Comparison of ENCODE assay signal across 11 cellular contexts in the genomic region with DNA sequence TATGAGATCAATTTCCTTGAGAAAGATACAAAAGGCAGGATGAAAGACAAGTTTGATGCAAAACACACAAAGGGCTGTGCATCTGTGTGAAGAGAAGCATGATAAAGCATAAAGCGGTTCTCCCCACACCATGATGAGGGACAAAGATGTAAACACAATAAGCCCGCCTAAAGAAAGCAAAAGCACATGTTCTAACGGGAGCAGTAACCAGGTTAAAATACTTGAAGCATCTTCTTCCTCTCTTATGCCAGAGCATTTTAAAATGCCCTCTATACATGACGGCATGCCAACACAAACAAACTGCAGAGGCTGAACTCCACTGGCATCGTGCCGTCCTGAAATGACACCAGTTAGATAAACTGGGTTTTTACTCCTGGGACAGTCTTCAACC.
DNase-seq lines count a peak whose midpoint lies in the region; ATAC-seq, FAIRE-seq and TF ChIP-seq lines count a peak whose summit lies in the region.
"Had no signal": no experiment of that assay in that cellular context is flagged by ENCODE, and none has a peak within 500 bp of the region (broad histone marks: within the 10 kb centered on the region; RNA-seq: fewer than 3 reads in every experiment).

No MANE protein-coding gene starts in this region.

- no peaks in the 10 kb centered on the region for H3K36me3 Mint-ChIP-seq in progenitor cell of endocrine pancreas (ENCODE audit: insufficient read depth)
- H3K36me3 Mint-ChIP-seq in natural killer cell treated with Interleukin-12 subunit alpha and Interleukin-12 subunit beta and Interleukin-15 and Interleukin-18, amount 100 ng/mL, for 72 hours, result no peaks in the 10 kb centered on the region

- ATAC-seq in SK-N-SH treated with all-trans-retinoic acid at 6 μM for 48 hours (peak; percentile 54), left cardiac atrium (peak; percentile 49 to 53), HG03280 (IDR thresholded peaks at IDR 0.05; ENCODE audit: unreplicated experiment) (no peak)
- no peak for ATAC-seq in natural killer cell treated with Interleukin-12 subunit alpha and Interleukin-12 subunit beta and Interleukin-15 and Interleukin-18, amount 100 ng/mL, for 72 hours

- intact Hi-C loops in left cardiac atrium (cut with DNase I), result no loop called here

- no peak for TF ChIP-seq CTCF in progenitor cell of endocrine pancreas (IDR thresholded peaks at IDR 0.05; ENCODE audit: unreplicated experiment)

- no peaks in the 10 kb centered on the region for H3K9me3 Mint-ChIP-seq in progenitor cell of endocrine pancreas (ENCODE audit: low read depth)
- H3K9me3 Mint-ChIP-seq in natural killer cell treated with Interleukin-12 subunit alpha and Interleukin-12 subunit beta and Interleukin-15 and Interleukin-18, amount 100 ng/mL, for 72 hours, result peaks cover 12% of the 10 kb centered on the region
- H3K9me3 Mint-ChIP-seq: activated B cell treated with CpG ODN at 0.5 μM for 24 hours had no signal

- DNase-seq in H54 (ENCODE audit: insufficient read length, low spot score), result no peak
- DNase-seq in left cardiac atrium, result peak; percentile 40
- DNase-seq in progenitor cell of endocrine pancreas (ENCODE audit: low spot score, unreplicated experiment), result no peak
- no peak for DNase-seq in activated CD8-positive, alpha-beta memory T cell treated with anti-CD3 and anti-CD28 coated beads for 24 hours
- no peak for DNase-seq in NCI-H128 (lab: John Stamatoyannopoulos, UW; ENCODE audit: unreplicated experiment)
- DNase-seq in natural killer cell treated with Interleukin-12 subunit alpha and Interleukin-12 subunit beta and Interleukin-15 and Interleukin-18, amount 100 ng/mL, for 72 hours (ENCODE audit: low spot score), result no peak
- DNase-seq: activated B cell treated with CpG ODN at 0.5 μM for 24 hours; activated naive CD4-positive, alpha-beta T cell treated with Interleukin-2 at 50 U/mL for 16 hours had no signal

- H3K27me3 Mint-ChIP-seq in progenitor cell of endocrine pancreas, result no peaks in the 10 kb centered on the region
- H3K27me3 Mint-ChIP-seq in natural killer cell treated with Interleukin-12 subunit alpha and Interleukin-12 subunit beta and Interleukin-15 and Interleukin-18, amount 100 ng/mL, for 72 hours, result no peaks in the 10 kb centered on the region
- H3K27me3 Mint-ChIP-seq: activated B cell treated with CpG ODN at 0.5 μM for 24 hours had no signal

- H3K27ac Mint-ChIP-seq in progenitor cell of endocrine pancreas, result peak overlapping the region; percentile 25
- H3K27ac Mint-ChIP-seq in natural killer cell treated with Interleukin-12 subunit alpha and Interleukin-12 subunit beta and Interleukin-15 and Interleukin-18, amount 100 ng/mL, for 72 hours, result no peak overlapping the region
- H3K27ac Mint-ChIP-seq: activated B cell treated with CpG ODN at 0.5 μM for 24 hours had no signal

- TF ChIP-seq POLR2A in H54 (IDR thresholded peaks at IDR 0.05; ENCODE audit: low read depth, low read length), result no peak

- peak; percentile 83 for FAIRE-seq in H54 (lab: Jason Lieb, UNC)
- FAIRE-seq: RCC 7860 had no signal

- peaks cover 53% of the 10 kb centered on the region for H3K4me1 Mint-ChIP-seq in progenitor cell of endocrine pancreas (ENCODE audit: low read depth)
- H3K4me1 Mint-ChIP-seq in natural killer cell treated with Interleukin-12 subunit alpha and Interleukin-12 subunit beta and Interleukin-15 and Interleukin-18, amount 100 ng/mL, for 72 hours (ENCODE audit: low read depth in 2 of 2), result no peaks in the 10 kb centered on the region
- H3K4me1 Mint-ChIP-seq: activated B cell treated with CpG ODN at 0.5 μM for 24 hours had no signal

- H3K4me3 Mint-ChIP-seq in progenitor cell of endocrine pancreas (ENCODE audit: low read depth), result no peak overlapping the region
- no peak overlapping the region for H3K4me3 Mint-ChIP-seq in natural killer cell treated with Interleukin-12 subunit alpha and Interleukin-12 subunit beta and Interleukin-15 and Interleukin-18, amount 100 ng/mL, for 72 hours
- H3K4me3 Mint-ChIP-seq: activated B cell treated with CpG ODN at 0.5 μM for 24 hours had no signal

TF ChIP-seq in SK-N-SH treated with all-trans-retinoic acid at 6 μM for 48 hours, 23 proteins besides CTCF, POLR2A, EP300 and RAD21:
- TF ChIP-seq, protein P1, sequence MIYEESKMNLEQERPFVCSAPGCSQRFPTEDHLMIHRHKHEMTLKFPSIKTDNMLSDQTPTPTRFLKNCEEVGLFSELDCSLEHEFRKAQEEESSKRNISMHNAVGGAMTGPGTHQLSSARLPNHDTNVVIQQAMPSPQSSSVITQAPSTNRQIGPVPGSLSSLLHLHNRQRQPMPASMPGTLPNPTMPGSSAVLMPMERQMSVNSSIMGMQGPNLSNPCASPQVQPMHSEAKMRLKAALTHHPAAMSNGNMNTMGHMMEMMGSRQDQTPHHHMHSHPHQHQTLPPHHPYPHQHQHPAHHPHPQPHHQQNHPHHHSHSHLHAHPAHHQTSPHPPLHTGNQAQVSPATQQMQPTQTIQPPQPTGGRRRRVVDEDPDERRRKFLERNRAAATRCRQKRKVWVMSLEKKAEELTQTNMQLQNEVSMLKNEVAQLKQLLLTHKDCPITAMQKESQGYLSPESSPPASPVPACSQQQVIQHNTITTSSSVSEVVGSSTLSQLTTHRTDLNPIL (CRISPR knock-in tag; IDR thresholded peaks at IDR 0.05; ENCODE audit: low read depth), result 0 out of 2 replicates have a peak, but pooled peaks have one; percentile 20
- TF ChIP-seq ZNF8 (CRISPR knock-in tag; IDR thresholded peaks at IDR 0.05) (no peak), ZFP30 (CRISPR knock-in tag; IDR thresholded peaks at IDR 0.05) (no peak), PPARA (CRISPR knock-in tag; IDR thresholded peaks at IDR 0.05; ENCODE audit: borderline replicate concordance) (no peak), TCF4 (CRISPR knock-in tag; IDR thresholded peaks at IDR 0.05; ENCODE audit: borderline replicate concordance) (0 out of 2 replicates have a peak, but pooled peaks have one; percentile 17), ISL1 (CRISPR knock-in tag; IDR thresholded peaks at IDR 0.05) (peak; percentile 27; the same call in 1 of the 2 replicates), ESRRG (CRISPR knock-in tag; IDR thresholded peaks at IDR 0.05) (no peak), OSR1 (CRISPR knock-in tag; IDR thresholded peaks at IDR 0.05) (no peak), RARB (CRISPR knock-in tag; IDR thresholded peaks at IDR 0.05) (no peak), GLIS3 (CRISPR knock-in tag; IDR thresholded peaks at IDR 0.05) (no peak), ZNF70 (CRISPR knock-in tag; IDR thresholded peaks at IDR 0.05) (no peak)
- TF ChIP-seq, protein P2, sequence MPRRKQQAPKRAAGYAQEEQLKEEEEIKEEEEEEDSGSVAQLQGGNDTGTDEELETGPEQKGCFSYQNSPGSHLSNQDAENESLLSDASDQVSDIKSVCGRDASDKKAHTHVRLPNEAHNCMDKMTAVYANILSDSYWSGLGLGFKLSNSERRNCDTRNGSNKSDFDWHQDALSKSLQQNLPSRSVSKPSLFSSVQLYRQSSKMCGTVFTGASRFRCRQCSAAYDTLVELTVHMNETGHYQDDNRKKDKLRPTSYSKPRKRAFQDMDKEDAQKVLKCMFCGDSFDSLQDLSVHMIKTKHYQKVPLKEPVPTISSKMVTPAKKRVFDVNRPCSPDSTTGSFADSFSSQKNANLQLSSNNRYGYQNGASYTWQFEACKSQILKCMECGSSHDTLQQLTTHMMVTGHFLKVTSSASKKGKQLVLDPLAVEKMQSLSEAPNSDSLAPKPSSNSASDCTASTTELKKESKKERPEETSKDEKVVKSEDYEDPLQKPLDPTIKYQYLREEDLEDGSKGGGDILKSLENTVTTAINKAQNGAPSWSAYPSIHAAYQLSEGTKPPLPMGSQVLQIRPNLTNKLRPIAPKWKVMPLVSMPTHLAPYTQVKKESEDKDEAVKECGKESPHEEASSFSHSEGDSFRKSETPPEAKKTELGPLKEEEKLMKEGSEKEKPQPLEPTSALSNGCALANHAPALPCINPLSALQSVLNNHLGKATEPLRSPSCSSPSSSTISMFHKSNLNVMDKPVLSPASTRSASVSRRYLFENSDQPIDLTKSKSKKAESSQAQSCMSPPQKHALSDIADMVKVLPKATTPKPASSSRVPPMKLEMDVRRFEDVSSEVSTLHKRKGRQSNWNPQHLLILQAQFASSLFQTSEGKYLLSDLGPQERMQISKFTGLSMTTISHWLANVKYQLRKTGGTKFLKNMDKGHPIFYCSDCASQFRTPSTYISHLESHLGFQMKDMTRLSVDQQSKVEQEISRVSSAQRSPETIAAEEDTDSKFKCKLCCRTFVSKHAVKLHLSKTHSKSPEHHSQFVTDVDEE (CRISPR knock-in tag; IDR thresholded peaks at IDR 0.05), result no peak
- TF ChIP-seq, protein P3, sequence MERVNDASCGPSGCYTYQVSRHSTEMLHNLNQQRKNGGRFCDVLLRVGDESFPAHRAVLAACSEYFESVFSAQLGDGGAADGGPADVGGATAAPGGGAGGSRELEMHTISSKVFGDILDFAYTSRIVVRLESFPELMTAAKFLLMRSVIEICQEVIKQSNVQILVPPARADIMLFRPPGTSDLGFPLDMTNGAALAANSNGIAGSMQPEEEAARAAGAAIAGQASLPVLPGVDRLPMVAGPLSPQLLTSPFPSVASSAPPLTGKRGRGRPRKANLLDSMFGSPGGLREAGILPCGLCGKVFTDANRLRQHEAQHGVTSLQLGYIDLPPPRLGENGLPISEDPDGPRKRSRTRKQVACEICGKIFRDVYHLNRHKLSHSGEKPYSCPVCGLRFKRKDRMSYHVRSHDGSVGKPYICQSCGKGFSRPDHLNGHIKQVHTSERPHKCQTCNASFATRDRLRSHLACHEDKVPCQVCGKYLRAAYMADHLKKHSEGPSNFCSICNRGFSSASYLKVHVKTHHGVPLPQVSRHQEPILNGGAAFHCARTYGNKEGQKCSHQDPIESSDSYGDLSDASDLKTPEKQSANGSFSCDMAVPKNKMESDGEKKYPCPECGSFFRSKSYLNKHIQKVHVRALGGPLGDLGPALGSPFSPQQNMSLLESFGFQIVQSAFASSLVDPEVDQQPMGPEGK (CRISPR knock-in tag; IDR thresholded peaks at IDR 0.05; ENCODE audit: borderline replicate concordance), result no peak

Comparison
In these comparisons a context has a peak if more than half of its experiments do, and no peak if none do; other contexts are left out.
1. ATAC-seq: peak in SK-N-SH treated with all-trans-retinoic acid at 6 μM for 48 hours (single experiment) and left cardiac atrium (2 of 2); none in natural killer cell treated with Interleukin-12 subunit alpha and Interleukin-12 subunit beta and Interleukin-15 and Interleukin-18, amount 100 ng/mL, for 72 hours (0 of 2) and HG03280 (single experiment).